ENCODE assay signal across 9 cellular contexts in genomic region chr4:54548098-54548620, GRCh38.
A peak's percentile ranks its signal among the peaks of the same experiment; 100 is the strongest.
DNase-seq lines count a peak whose midpoint lies in the region; ATAC-seq lines count a peak whose summit lies in the region.
"Had no signal": no experiment of that assay in that cellular context is flagged by ENCODE, and none has a peak within 500 bp of the region (broad histone marks: within the 10 kb centered on the region; RNA-seq: fewer than 3 reads in every experiment).

No MANE protein-coding gene starts in this region.

- H3K4me1 Mint-ChIP-seq in activated CD4-positive, alpha-beta T cell treated with anti-CD3 and anti-CD28 coated beads, Interleukin-2, amount 10 ng/mL, durations not matched to agents 24 days and 14 days, result peaks cover 4% of the 10 kb centered on the region

- intact Hi-C loops in activated CD4-positive, alpha-beta T cell treated with anti-CD3 and anti-CD28 coated beads, Interleukin-2, amount 10 ng/mL, durations not matched to agents 24 days and 14 days (cut with micrococcal nuclease), result loop anchor here (1.0 to 5.0 kb wide), 4 partner anchors 233 to 999 kb away; partner anchors contain the start of gene CLOCK
- intact Hi-C loops in left colon (cut with DNase I, micrococcal nuclease), result no loop called here
- intact Hi-C loops in head of caudate nucleus (cut with DNase I), result no loop called here

- H3K27me3 Mint-ChIP-seq in activated CD4-positive, alpha-beta T cell treated with anti-CD3 and anti-CD28 coated beads, Interleukin-2, amount 10 ng/mL, durations not matched to agents 24 days and 14 days, result no peaks in the 10 kb centered on the region

- no peak for DNase-seq in activated CD4-positive, alpha-beta T cell treated with anti-CD3 and anti-CD28 coated beads, Interleukin-2, amount 10 ng/mL, durations not matched to agents 24 days and 14 days
- no peak for DNase-seq in activated CD4-positive, alpha-beta T cell treated with anti-CD3 and anti-CD28 coated beads, Interleukin-2, amount 50 U/mL, for 4 hours
- no peak for DNase-seq in stimulated activated naive CD8-positive, alpha-beta T cell treated with anti-CD3 and anti-CD28 coated beads, Interleukin-15, Interleukin-2, amounts not matched to agents 100 U/mL and 50 U/mL, for 24 hours
- no peak for DNase-seq in left colon
- no peak for DNase-seq in head of caudate nucleus
- no peak for DNase-seq in kidney tubule cell (ENCODE audit: low spot score)
- DNase-seq: DND-41 had no signal

- no peaks in the 10 kb centered on the region for H3K36me3 Mint-ChIP-seq in activated CD4-positive, alpha-beta T cell treated with anti-CD3 and anti-CD28 coated beads, Interleukin-2, amount 10 ng/mL, durations not matched to agents 24 days and 14 days (ENCODE audit: low read depth)

- H3K27ac Mint-ChIP-seq in activated CD4-positive, alpha-beta T cell treated with anti-CD3 and anti-CD28 coated beads, Interleukin-2, amount 10 ng/mL, durations not matched to agents 24 days and 14 days, result peak overlapping the region; percentile 86

- H3K9me3 Mint-ChIP-seq in activated CD4-positive, alpha-beta T cell treated with anti-CD3 and anti-CD28 coated beads, Interleukin-2, amount 10 ng/mL, durations not matched to agents 24 days and 14 days, result no peaks in the 10 kb centered on the region

- ATAC-seq in HG02610 (IDR thresholded peaks at IDR 0.05; ENCODE audit: unreplicated experiment) (peak; percentile 39), HG03575 (IDR thresholded peaks at IDR 0.05; ENCODE audit: extremely low read depth, insufficient number of reproducible peaks, low FRiP score, unreplicated experiment) (peak; percentile 24), left colon (no peak)
- ATAC-seq in stimulated activated naive CD8-positive, alpha-beta T cell treated with anti-CD3 and anti-CD28 coated beads, Interleukin-15, Interleukin-2, amounts not matched to agents 100 U/mL and 50 U/mL, for 24 hours, result peak; percentile 65

- peak overlapping the region; percentile 26 for H3K4me3 Mint-ChIP-seq in activated CD4-positive, alpha-beta T cell treated with anti-CD3 and anti-CD28 coated beads, Interleukin-2, amount 10 ng/mL, durations not matched to agents 24 days and 14 days
